In the genomic region with DNA sequence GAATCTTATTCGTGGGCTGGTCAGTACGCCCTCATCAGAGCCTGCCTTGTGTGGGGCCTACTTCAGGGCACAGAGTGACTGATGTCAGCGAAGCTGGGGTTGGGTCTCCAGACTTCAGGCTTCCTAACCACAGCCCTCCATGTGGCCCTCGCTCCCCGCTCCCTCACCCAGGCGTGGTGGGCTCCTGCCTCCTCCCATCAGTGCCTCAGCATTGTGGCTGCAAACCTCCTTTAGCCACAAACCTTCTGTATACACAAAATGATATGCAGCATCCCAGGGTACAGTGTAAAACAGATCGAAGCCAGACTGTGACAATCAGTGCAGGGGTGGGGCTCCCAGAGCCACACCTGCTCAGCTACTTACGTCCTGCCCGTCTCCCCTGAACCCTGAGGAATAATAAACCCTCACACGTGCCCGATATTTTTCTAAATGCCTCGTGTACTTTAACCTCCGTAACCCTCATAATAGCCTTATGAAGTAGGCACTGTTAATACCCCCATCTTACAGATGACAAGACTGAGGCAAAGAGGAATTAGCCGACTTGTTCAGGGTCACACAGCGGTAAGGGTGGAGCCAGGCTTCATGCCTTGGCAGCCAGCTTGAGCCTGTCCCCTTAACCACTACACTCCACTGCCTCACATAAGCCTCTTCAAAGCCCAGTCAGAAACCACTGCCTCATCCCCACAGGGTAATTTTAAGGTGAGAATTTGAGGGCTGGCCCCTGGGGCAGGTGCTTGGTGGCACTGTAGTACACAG, we compare ENCODE assay signal across 9 cellular contexts. TPM values are rescaled to one million over a fixed set of nuclear protein-coding genes. Genes with fewer than 3 reads are reported as not detected.
DNase-seq lines count a peak whose midpoint lies in the region; ATAC-seq and TF ChIP-seq lines count a peak whose summit lies in the region.
"Had no signal": no experiment of that assay in that cellular context is flagged by ENCODE, and none has a peak within 500 bp of the region (broad histone marks: within the 10 kb centered on the region; RNA-seq: fewer than 3 reads in every experiment).

No MANE protein-coding gene starts in this region.

- TF ChIP-seq CTCF in liver (IDR thresholded peaks at IDR 0.05; ENCODE audit: low read depth, low read length, missing input control), result no peak

- WGBS in liver, result 81% methylated on average over 15 of the region's 15 CpGs

- peak; percentile 37 for ATAC-seq in GM19023 (IDR thresholded peaks at IDR 0.05; ENCODE audit: unreplicated experiment)
- ATAC-seq in HG02938 (IDR thresholded peaks at IDR 0.05; ENCODE audit: unreplicated experiment), result peak; percentile 35

- no peaks in the 10 kb centered on the region for H3K27me3 ChIP-seq in liver (ENCODE audit: control insufficient read depth in 4 of 4, insufficient read depth in 4 of 4, low read length in 3 of 4)

- H3K27ac ChIP-seq in liver (ENCODE audit: low read depth in 1 of 2, low read length in 2 of 2), result peak overlapping the region; percentile 66 to 67

- H3K9ac ChIP-seq in liver (ENCODE audit: low read depth in 1 of 2, low read length in 2 of 2), result no peak overlapping the region

- TF ChIP-seq RAD21 in liver (IDR thresholded peaks at IDR 0.05), result no peak

- no peaks in the 10 kb centered on the region for H3K36me3 ChIP-seq in liver (ENCODE audit: control insufficient read depth in 4 of 4, insufficient read depth in 3 of 4, low read depth in 1 of 4, low read length in 3 of 4)

- H3K9me3 ChIP-seq in liver (ENCODE audit: control insufficient read depth in 4 of 4, low read length in 3 of 4), result no peaks in the 10 kb centered on the region

- DNase-seq in T-helper 9 cell (peak; percentile 29), DMS79 (lab: John Stamatoyannopoulos, UW) (no peak), NCI-H1930 (lab: John Stamatoyannopoulos, UW) (no peak), islet precursor cell (no peak), Ammon's horn (ENCODE audit: low spot score) (no peak)

- peaks cover 0 to 8% (median 4%) of the 10 kb centered on the region in 4 donors for H3K4me1 ChIP-seq in liver (ENCODE audit: control insufficient read depth in 4 of 4, insufficient read depth in 4 of 4, low read length in 3 of 4)

- H3K4me3 ChIP-seq in liver (ENCODE audit: low read depth in 1 of 3, low read length in 3 of 3), result no peak overlapping the region

TF ChIP-seq in liver, 16 proteins besides CTCF, POLR2A, EP300 and RAD21:
- no peak for TF ChIP-seq EGR1 (IDR thresholded peaks at IDR 0.05; ENCODE audit: low read depth in 2 of 2)
- no peak for TF ChIP-seq YY1 (IDR thresholded peaks at IDR 0.05)

RNA-seq across cellular contexts. Expression of a gene that starts 7.3 kb away (rescaled TPM):
- under 1 TPM in 1 of 2 donors, not detected in 1; under 0.01 TPM for total RNA-seq in liver
- polyA plus RNA-seq in liver, result under 1 TPM in 1 of 2 donors, not detected in 1; 0.07 TPM
- total RNA-seq: fibroblast of villous mesenchyme had no signal

RNA-seq across cellular contexts. Expression of a gene that starts 46.5 kb away (rescaled TPM):
- total RNA-seq in liver, result 10 to 100 TPM; 11.3 to 12.2 TPM
- polyA plus RNA-seq in liver, result 10 to 100 TPM in 1 of 2 donors, 1 to 10 TPM in 1; 7.2 to 10.3 TPM
